ENCODE assay signal across 1 cellular context in the genomic region with DNA sequence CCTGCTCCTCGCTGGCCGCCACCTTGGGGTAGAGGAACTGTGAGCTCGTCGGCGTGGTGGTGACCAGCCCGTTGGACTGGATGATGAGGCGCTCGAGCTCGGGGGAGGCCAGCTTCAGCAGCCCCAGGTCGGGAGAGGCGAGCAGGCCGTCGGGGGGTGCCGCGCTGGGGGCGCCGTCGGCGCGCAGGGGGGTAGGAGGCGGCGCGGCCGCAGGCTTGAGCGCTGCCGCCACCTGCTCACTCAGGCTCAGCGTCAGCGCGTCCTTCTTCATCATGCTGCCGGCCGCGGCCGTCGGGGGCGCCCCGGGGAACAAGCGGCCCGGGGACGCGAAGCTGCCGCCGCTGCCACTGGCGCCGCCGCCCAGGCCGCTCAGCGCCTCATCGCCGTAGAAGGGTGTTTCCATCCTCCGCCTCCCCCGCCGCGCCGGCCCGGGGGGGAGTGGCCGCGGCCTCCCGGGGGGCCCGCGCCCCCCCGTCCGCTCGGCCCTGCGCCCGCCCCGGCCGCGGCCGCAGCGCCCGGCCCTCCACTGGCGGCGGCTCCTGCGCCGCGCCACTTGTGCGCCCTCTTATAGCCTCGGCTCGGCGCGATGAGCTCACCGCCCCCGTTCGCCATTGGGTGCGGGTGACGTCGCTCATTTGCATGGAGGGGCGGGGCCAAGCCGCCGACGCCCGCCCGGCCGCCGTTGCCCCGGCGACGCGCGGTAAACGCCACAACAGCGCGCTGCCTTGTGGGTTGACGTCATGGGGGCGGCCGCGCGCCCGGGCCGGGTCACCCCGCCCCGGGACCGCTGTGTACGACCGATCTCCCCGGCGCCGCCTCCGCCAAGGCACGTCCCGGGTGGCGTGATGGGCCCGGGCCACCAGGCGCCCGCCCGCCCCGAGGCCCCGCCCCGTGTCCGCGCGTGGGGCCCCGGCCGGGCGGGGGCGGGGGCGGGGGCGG.
TF ChIP-seq lines count a peak whose summit lies in the region.

TSS of gene JUND (minus strand) at position 541 of the 939 bp plus-strand sequence. CDS start at position 403, 138 bp downstream.

TF ChIP-seq in K562, 482 proteins besides CTCF, POLR2A, EP300 and RAD21 (continued from another document and continues in another):
- TF ChIP-seq OTX1 (CRISPR knock-in tag; IDR thresholded peaks at IDR 0.05) (no peak), TEAD4 (IDR thresholded peaks at IDR 0.05; ENCODE audit: low read length) (peak; percentile 48), TEAD4 (CRISPR knock-in tag; IDR thresholded peaks at IDR 0.05; ENCODE audit: borderline replicate concordance) (no peak), MED1 (CRISPR knock-in tag; IDR thresholded peaks at IDR 0.05; ENCODE audit: borderline replicate concordance) (peak; percentile 35; the same call in 1 of the 2 replicates), FOXO4 (CRISPR knock-in tag; IDR thresholded peaks at IDR 0.05) (0 out of 2 replicates have a peak, but pooled peaks have one; percentile 27), SMARCC2 (IDR thresholded peaks at IDR 0.05; ENCODE audit: low read depth) (no peak), ZZZ3 (IDR thresholded peaks at IDR 0.05) (no peak), ZNF41 (CRISPR knock-in tag; conservative IDR thresholded peaks at IDR 0.05) (no peak), ZNF77 (CRISPR knock-in tag; IDR thresholded peaks at IDR 0.05) (no peak), GTF2B (IDR thresholded peaks at IDR 0.05; ENCODE audit: extremely low read depth, insufficient read length) (peak; percentile 94), CREB1 (IDR thresholded peaks at IDR 0.05) (peak; percentile 84), CREB1 (CRISPR knock-in tag; IDR thresholded peaks at IDR 0.05) (peak; percentile 91), RB1 (IDR thresholded peaks at IDR 0.05; ENCODE audit: low read depth) (peak; percentile 86), SMC3 (conservative IDR thresholded peaks at IDR 0.05; ENCODE audit: insufficient read depth, low read depth, low read length) (peak; percentile 3; the same call in 1 of the 2 replicates), SREBF1 (IDR thresholded peaks at IDR 0.05; ENCODE audit: borderline replicate concordance, low read depth, low read length) (peak; percentile 98), CREB5 (CRISPR knock-in tag; IDR thresholded peaks at IDR 0.05) (no peak), HMG20B (CRISPR knock-in tag; IDR thresholded peaks at IDR 0.05) (no peak), EHMT2 (IDR thresholded peaks at IDR 0.05) (no peak), SAFB (IDR thresholded peaks at IDR 0.05; ENCODE audit: borderline replicate concordance, low read depth, low read length) (peak; percentile 98), RBM14 (IDR thresholded peaks at IDR 0.05; ENCODE audit: borderline replicate concordance, insufficient read depth, low read depth, low read length) (peak; percentile 71; the same call in 1 of the 2 replicates), EGR1 (conservative IDR thresholded peaks at IDR 0.05) (no peak; the same call in 1 of the 2 replicates), GTF2F1 (IDR thresholded peaks at IDR 0.05; ENCODE audit: low read depth, low read length) (peak; percentile 95), ZKSCAN8 (CRISPR knock-in tag; IDR thresholded peaks at IDR 0.05) (no peak), ETS2 (tag; IDR thresholded peaks at IDR 0.05; ENCODE audit: borderline replicate concordance, poor library complexity, severe bottlenecking) (no peak), KLF6 (CRISPR knock-in tag; IDR thresholded peaks at IDR 0.05; ENCODE audit: borderline replicate concordance) (no peak), RBM15 (IDR thresholded peaks at IDR 0.05; ENCODE audit: insufficient read depth, low read length) (0 out of 2 replicates have a peak, but pooled peaks have one; percentile 40), TBP (optimal IDR thresholded peaks at IDR 0.05; ENCODE audit: low read depth, low read length) (peak; percentile 99), ZC3H4 (CRISPR knock-in tag; IDR thresholded peaks at IDR 0.05; ENCODE audit: borderline replicate concordance) (peak; percentile 96), ZNF551 (CRISPR knock-in tag; IDR thresholded peaks at IDR 0.05) (no peak), SAP30 (IDR thresholded peaks at IDR 0.05; ENCODE audit: borderline replicate concordance, insufficient read depth, low read depth, low read length, poor library complexity, severe bottlenecking) (no peak), KAT2B (IDR thresholded peaks at IDR 0.05; ENCODE audit: low read depth, low read length) (no peak), HNRNPH1 (optimal IDR thresholded peaks at IDR 0.05; ENCODE audit: low read depth, low read length) (peak; percentile 40), ZNF224 (CRISPR knock-in tag; IDR thresholded peaks at IDR 0.05) (no peak), CXXC5 (CRISPR knock-in tag; IDR thresholded peaks at IDR 0.05) (peak; percentile 91), EWSR1 (IDR thresholded peaks at IDR 0.05; ENCODE audit: borderline replicate concordance, low read depth, partially characterized antibody) (no peak), FOXK2 (conservative IDR thresholded peaks at IDR 0.05 in 1 of 2, IDR thresholded peaks at IDR 0.05 in 1 of 2; ENCODE audit: low read depth in 2 of 2) (no peak), TFE3 (CRISPR knock-in tag; IDR thresholded peaks at IDR 0.05) (no peak)
- TF ChIP-seq, protein P1, sequence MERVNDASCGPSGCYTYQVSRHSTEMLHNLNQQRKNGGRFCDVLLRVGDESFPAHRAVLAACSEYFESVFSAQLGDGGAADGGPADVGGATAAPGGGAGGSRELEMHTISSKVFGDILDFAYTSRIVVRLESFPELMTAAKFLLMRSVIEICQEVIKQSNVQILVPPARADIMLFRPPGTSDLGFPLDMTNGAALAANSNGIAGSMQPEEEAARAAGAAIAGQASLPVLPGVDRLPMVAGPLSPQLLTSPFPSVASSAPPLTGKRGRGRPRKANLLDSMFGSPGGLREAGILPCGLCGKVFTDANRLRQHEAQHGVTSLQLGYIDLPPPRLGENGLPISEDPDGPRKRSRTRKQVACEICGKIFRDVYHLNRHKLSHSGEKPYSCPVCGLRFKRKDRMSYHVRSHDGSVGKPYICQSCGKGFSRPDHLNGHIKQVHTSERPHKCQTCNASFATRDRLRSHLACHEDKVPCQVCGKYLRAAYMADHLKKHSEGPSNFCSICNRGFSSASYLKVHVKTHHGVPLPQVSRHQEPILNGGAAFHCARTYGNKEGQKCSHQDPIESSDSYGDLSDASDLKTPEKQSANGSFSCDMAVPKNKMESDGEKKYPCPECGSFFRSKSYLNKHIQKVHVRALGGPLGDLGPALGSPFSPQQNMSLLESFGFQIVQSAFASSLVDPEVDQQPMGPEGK (CRISPR knock-in tag; IDR thresholded peaks at IDR 0.05; ENCODE audit: borderline replicate concordance): no peak
- TF ChIP-seq, protein P2, sequence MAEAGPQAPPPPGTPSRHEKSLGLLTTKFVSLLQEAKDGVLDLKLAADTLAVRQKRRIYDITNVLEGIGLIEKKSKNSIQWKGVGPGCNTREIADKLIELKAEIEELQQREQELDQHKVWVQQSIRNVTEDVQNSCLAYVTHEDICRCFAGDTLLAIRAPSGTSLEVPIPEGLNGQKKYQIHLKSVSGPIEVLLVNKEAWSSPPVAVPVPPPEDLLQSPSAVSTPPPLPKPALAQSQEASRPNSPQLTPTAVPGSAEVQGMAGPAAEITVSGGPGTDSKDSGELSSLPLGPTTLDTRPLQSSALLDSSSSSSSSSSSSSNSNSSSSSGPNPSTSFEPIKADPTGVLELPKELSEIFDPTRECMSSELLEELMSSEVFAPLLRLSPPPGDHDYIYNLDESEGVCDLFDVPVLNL (CRISPR knock-in tag; IDR thresholded peaks at IDR 0.05; ENCODE audit: low read depth): no peak
- TF ChIP-seq, protein P3, sequence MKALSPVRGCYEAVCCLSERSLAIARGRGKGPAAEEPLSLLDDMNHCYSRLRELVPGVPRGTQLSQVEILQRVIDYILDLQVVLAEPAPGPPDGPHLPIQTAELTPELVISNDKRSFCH (CRISPR knock-in tag; IDR thresholded peaks at IDR 0.05): no peak
- TF ChIP-seq, protein P3 (tag; IDR thresholded peaks at IDR 0.05): peak; percentile 54; the same call in 1 of the 2 replicates
- TF ChIP-seq, protein P4, sequence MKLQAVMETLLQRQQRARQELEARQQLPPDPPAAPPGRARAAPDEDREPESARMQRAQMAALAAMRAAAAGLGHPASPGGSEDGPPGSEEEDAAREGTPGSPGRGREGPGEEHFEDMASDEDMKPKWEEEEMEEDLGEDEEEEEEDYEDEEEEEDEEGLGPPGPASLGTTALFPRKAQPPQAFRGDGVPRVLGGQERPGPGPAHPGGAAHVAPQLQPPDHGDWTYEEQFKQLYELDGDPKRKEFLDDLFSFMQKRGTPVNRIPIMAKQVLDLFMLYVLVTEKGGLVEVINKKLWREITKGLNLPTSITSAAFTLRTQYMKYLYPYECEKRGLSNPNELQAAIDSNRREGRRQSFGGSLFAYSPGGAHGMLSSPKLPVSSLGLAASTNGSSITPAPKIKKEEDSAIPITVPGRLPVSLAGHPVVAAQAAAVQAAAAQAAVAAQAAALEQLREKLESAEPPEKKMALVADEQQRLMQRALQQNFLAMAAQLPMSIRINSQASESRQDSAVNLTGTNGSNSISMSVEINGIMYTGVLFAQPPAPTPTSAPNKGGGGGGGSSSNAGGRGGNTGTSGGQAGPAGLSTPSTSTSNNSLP (IDR thresholded peaks at IDR 0.05; ENCODE audit: borderline replicate concordance, low read depth, low read length): no peak
- TF ChIP-seq, protein P5, sequence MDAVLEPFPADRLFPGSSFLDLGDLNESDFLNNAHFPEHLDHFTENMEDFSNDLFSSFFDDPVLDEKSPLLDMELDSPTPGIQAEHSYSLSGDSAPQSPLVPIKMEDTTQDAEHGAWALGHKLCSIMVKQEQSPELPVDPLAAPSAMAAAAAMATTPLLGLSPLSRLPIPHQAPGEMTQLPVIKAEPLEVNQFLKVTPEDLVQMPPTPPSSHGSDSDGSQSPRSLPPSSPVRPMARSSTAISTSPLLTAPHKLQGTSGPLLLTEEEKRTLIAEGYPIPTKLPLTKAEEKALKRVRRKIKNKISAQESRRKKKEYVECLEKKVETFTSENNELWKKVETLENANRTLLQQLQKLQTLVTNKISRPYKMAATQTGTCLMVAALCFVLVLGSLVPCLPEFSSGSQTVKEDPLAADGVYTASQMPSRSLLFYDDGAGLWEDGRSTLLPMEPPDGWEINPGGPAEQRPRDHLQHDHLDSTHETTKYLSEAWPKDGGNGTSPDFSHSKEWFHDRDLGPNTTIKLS (IDR thresholded peaks at IDR 0.05; ENCODE audit: borderline replicate concordance, low read depth): no peak
- TF ChIP-seq, protein P6, sequence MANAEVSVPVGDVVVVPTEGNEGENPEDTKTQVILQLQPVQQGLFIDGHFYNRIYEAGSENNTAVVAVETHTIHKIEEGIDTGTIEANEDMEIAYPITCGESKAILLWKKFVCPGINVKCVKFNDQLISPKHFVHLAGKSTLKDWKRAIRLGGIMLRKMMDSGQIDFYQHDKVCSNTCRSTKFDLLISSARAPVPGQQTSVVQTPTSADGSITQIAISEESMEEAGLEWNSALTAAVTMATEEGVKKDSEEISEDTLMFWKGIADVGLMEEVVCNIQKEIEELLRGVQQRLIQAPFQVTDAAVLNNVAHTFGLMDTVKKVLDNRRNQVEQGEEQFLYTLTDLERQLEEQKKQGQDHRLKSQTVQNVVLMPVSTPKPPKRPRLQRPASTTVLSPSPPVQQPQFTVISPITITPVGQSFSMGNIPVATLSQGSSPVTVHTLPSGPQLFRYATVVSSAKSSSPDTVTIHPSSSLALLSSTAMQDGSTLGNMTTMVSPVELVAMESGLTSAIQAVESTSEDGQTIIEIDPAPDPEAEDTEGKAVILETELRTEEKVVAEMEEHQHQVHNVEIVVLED (CRISPR knock-in tag; IDR thresholded peaks at IDR 0.05): peak; percentile 79
